ENCODE assay signal across 26 cellular contexts in genomic region chr12:23813206-23813605, GRCh38.
"Had no signal": no experiment of that assay in that cellular context is flagged by ENCODE, and none has a peak within 500 bp of the region (broad histone marks: within the 10 kb centered on the region; RNA-seq: fewer than 3 reads in every experiment).

No MANE protein-coding gene starts in this region.

- H3K27ac ChIP-seq: esophagus muscularis mucosa, foreskin keratinocyte, heart right ventricle, left ventricle myocardium inferior, spleen, thoracic aorta, upper lobe of left lung, vagina had no signal

- ATAC-seq: activated CD8-positive, alpha-beta T cell treated with anti-CD3 and anti-CD28 coated beads for 36 hours; activated T-cell treated with anti-CD3 and anti-CD28 coated beads, Interleukin-2, amount 50 U/mL, for 4 hours; activated T-helper 17 cell treated with anti-CD3 and anti-CD28 coated beads, Interleukin-2, amount 50 U/mL, for 72 hours; foreskin keratinocyte; heart right ventricle; mucosa of descending colon; natural killer cell treated with Interleukin-12 subunit alpha and Interleukin-12 subunit beta and Interleukin-15 and Interleukin-18, amount 100 ng/mL, for 72 hours; right cardiac atrium; stimulated activated naive CD8-positive, alpha-beta T cell treated with anti-CD3 and anti-CD28 coated beads, Interleukin-15, Interleukin-2, amounts not matched to agents 100 U/mL and 50 U/mL, for 24 hours; T-helper 17 cell had no signal

- H3K36me3 Mint-ChIP-seq: natural killer cell treated with Interleukin-12 subunit alpha and Interleukin-12 subunit beta and Interleukin-15 and Interleukin-18, amount 100 ng/mL, for 72 hours had no signal

- H3K36me3 ChIP-seq: esophagus muscularis mucosa, heart right ventricle, left ventricle myocardium inferior, spleen, thoracic aorta, upper lobe of left lung, vagina had no signal

- H3K4me1 Mint-ChIP-seq: activated B cell treated with CpG ODN at 0.5 μM for 24 hours; activated T-helper 17 cell treated with anti-CD3 and anti-CD28 coated beads, Interleukin-2, amount 50 U/mL, for 72 hours; T-helper 17 cell had no signal

- H3K4me1 ChIP-seq: esophagus muscularis mucosa, foreskin keratinocyte, heart right ventricle, left ventricle myocardium inferior, spleen, upper lobe of left lung, vagina had no signal

- H3K27me3 Mint-ChIP-seq: activated B cell treated with CpG ODN at 0.5 μM for 24 hours; activated CD8-positive, alpha-beta T cell treated with anti-CD3 and anti-CD28 coated beads for 36 hours; activated T-helper 17 cell treated with anti-CD3 and anti-CD28 coated beads, Interleukin-2, amount 50 U/mL, for 72 hours; natural killer cell treated with Interleukin-12 subunit alpha and Interleukin-12 subunit beta and Interleukin-15 and Interleukin-18, amount 100 ng/mL, for 72 hours; T-helper 17 cell had no signal

- H3K9me3 Mint-ChIP-seq: activated B cell treated with CpG ODN at 0.5 μM for 24 hours; activated T-cell treated with anti-CD3 and anti-CD28 coated beads, Interleukin-2, amount 50 U/mL, for 4 hours; activated T-helper 17 cell treated with anti-CD3 and anti-CD28 coated beads, Interleukin-2, amount 50 U/mL, for 72 hours; endodermal cell had no signal

- DNase-seq: activated B cell treated with CpG ODN at 0.5 μM for 24 hours; activated CD4-positive, alpha-beta T cell treated with anti-CD3 and anti-CD28 coated beads, Interleukin-2, amount 50 U/mL, for 1 hour; activated CD8-positive, alpha-beta T cell treated with anti-CD3 and anti-CD28 coated beads for 36 hours; activated gamma-delta T cell treated with Interleukin-2 at 50 U/mL for 16 hours; activated naive CD4-positive, alpha-beta T cell treated with anti-CD3 and anti-CD28 coated beads, Interleukin-2, amount 50 U/mL, for 16 hours; activated T-cell treated with anti-CD3 and anti-CD28 coated beads, Interleukin-2, amount 50 U/mL, for 4 hours; amniotic stem cell; caudate nucleus; endodermal cell; foreskin keratinocyte; heart right ventricle; left ventricle myocardium inferior; mucosa of descending colon; right cardiac atrium; spleen; stimulated activated CD4-positive, alpha-beta T cell treated with anti-CD3 and anti-CD28 coated beads, Interleukin-4, amount 100 ng/mL, for 1 hour; stimulated activated naive CD8-positive, alpha-beta T cell treated with anti-CD3 and anti-CD28 coated beads, Interleukin-15, Interleukin-2, amounts not matched to agents 100 U/mL and 50 U/mL, for 24 hours; T-helper 17 cell; T1000; upper lobe of left lung had no signal

- H3K27me3 ChIP-seq: esophagus muscularis mucosa, foreskin keratinocyte, heart right ventricle, spleen, upper lobe of left lung, vagina had no signal

- H3K4me3 Mint-ChIP-seq: activated B cell treated with CpG ODN at 0.5 μM for 24 hours; activated CD8-positive, alpha-beta T cell treated with anti-CD3 and anti-CD28 coated beads for 36 hours; activated T-cell treated with anti-CD3 and anti-CD28 coated beads, Interleukin-2, amount 50 U/mL, for 4 hours; activated T-helper 17 cell treated with anti-CD3 and anti-CD28 coated beads, Interleukin-2, amount 50 U/mL, for 72 hours; endodermal cell; natural killer cell treated with Interleukin-12 subunit alpha and Interleukin-12 subunit beta and Interleukin-15 and Interleukin-18, amount 100 ng/mL, for 72 hours; T-helper 17 cell had no signal

- H3K4me3 ChIP-seq: esophagus muscularis mucosa, heart right ventricle, left ventricle myocardium inferior, lung, mucosa of descending colon, spleen, thoracic aorta, upper lobe of left lung, vagina had no signal

- H3K27ac Mint-ChIP-seq: activated B cell treated with CpG ODN at 0.5 μM for 24 hours; activated CD8-positive, alpha-beta T cell treated with anti-CD3 and anti-CD28 coated beads for 36 hours; activated T-helper 17 cell treated with anti-CD3 and anti-CD28 coated beads, Interleukin-2, amount 50 U/mL, for 72 hours; endodermal cell; natural killer cell treated with Interleukin-12 subunit alpha and Interleukin-12 subunit beta and Interleukin-15 and Interleukin-18, amount 100 ng/mL, for 72 hours; T-helper 17 cell had no signal

- H3K9me3 ChIP-seq: esophagus muscularis mucosa, heart right ventricle, left ventricle myocardium inferior, mucosa of descending colon, spleen, thoracic aorta, upper lobe of left lung, vagina had no signal
